2 cellular contexts compared by ENCODE assay signal in genomic region chr10:77633376-77633775, GRCh38.
TF ChIP-seq lines count a peak whose summit lies in the region.

No MANE protein-coding gene starts in this region.

TF ChIP-seq in H1, 55 proteins besides CTCF, POLR2A, EP300 and RAD21 (continued from another document):
- no peak for TF ChIP-seq GABPA (IDR thresholded peaks at IDR 0.05; ENCODE audit: borderline replicate concordance, insufficient read depth, low read length)
- no peak for TF ChIP-seq CHD1 (IDR thresholded peaks at IDR 0.05; ENCODE audit: low read depth, low read length)
- TF ChIP-seq SP1 (IDR thresholded peaks at IDR 0.05; ENCODE audit: low read depth, low read length), result no peak
- no peak for TF ChIP-seq MAFK (IDR thresholded peaks at IDR 0.05; ENCODE audit: low read depth, low read length)
- TF ChIP-seq CBX5 (IDR thresholded peaks at IDR 0.05; ENCODE audit: low read depth, low read length), result no peak
- TF ChIP-seq TAF7 (optimal IDR thresholded peaks at IDR 0.05; ENCODE audit: borderline replicate concordance, low read depth, low read length), result no peak

TF ChIP-seq in SK-N-SH, 30 proteins besides CTCF, POLR2A, EP300 and RAD21 (continued from another document):
- TF ChIP-seq SMC3 (IDR thresholded peaks at IDR 0.05; ENCODE audit: low read depth, low read length) (no peak), FOXJ3 (CRISPR knock-in tag; IDR thresholded peaks at IDR 0.05) (no peak), EZH2phosphoT487 (IDR thresholded peaks at IDR 0.05; ENCODE audit: borderline replicate concordance, low read depth) (no peak), SIN3A (IDR thresholded peaks at IDR 0.05; ENCODE audit: borderline replicate concordance, low read depth, low read length) (no peak), TEAD4 (IDR thresholded peaks at IDR 0.05; ENCODE audit: borderline replicate concordance, insufficient read depth) (no peak), ELF1 (IDR thresholded peaks at IDR 0.05) (no peak), POLR2AphosphoS5 (IDR thresholded peaks at IDR 0.05; ENCODE audit: low read depth, low read length) (no peak), YY1 (IDR thresholded peaks at IDR 0.05; ENCODE audit: low read depth) (no peak), GATA2 (CRISPR knock-in tag; IDR thresholded peaks at IDR 0.05) (no peak), USF1 (IDR thresholded peaks at IDR 0.05; ENCODE audit: borderline replicate concordance, low read depth) (no peak), GABPA (IDR thresholded peaks at IDR 0.05; ENCODE audit: low read depth) (no peak), TAF1 (IDR thresholded peaks at IDR 0.05; ENCODE audit: borderline replicate concordance, low read depth, low read length) (no peak), RXRA (IDR thresholded peaks at IDR 0.05; ENCODE audit: borderline replicate concordance, low read depth) (no peak), NFIC (IDR thresholded peaks at IDR 0.05; ENCODE audit: borderline replicate concordance) (no peak), CHD2 (IDR thresholded peaks at IDR 0.05; ENCODE audit: low read length, partially characterized antibody) (no peak), NRF1 (IDR thresholded peaks at IDR 0.05; ENCODE audit: low read depth, low read length) (no peak), USF2 (IDR thresholded peaks at IDR 0.05; ENCODE audit: borderline replicate concordance, low read depth, low read length) (no peak)
